ENCODE assay signal across 16 cellular contexts in the genomic region with DNA sequence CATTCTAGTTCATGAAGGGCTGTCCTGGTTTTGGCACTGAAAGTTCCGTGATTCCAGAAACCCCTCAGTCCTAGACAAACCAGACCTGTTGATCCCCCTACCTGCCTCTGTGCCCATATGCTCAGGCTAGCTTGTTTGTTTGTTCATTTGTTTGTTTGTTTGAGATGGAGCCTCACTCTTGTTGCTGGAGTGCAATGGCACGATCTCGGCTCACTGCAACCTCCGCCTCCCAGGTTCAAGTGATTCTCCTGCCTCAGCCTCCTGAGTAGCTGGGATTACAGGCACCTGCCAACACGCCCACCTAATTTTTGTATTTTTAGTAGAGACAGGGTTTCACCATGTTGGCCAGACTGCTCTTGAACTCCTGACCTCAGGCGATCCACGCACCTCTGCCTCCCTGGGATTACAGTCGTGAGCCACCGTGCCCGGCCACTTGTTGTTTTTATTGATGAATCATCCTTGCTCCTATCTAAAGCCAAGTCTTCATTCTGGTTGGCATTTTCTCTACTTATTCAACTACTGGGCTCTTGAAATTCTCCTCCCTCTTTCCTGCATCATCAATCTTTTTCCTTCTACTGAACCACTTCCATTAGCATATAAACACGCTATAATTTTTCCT.
"Had no signal": no experiment of that assay in that cellular context is flagged by ENCODE, and none has a peak within 500 bp of the region (broad histone marks: within the 10 kb centered on the region; RNA-seq: fewer than 3 reads in every experiment).

No MANE protein-coding gene starts in this region.

- DNase-seq: activated naive CD4-positive, alpha-beta T cell; activated T-cell treated with anti-CD3 and anti-CD28 coated beads, Interleukin-2, amount 50 U/mL, for 24 hours; amygdala; cortex of kidney; head of caudate nucleus; hypothalamus; retina; sigmoid colon; stimulated activated CD4-positive, alpha-beta T cell treated with anti-CD3 and anti-CD28 coated beads, Interleukin-2, amount 100 ng/mL, for 48 hours; stimulated activated CD8-positive, alpha-beta memory T cell treated with anti-CD3 and anti-CD28 coated beads, Interleukin-4, amount 100 ng/mL, for 48 hours; stimulated activated naive CD4-positive, alpha-beta T cell; T-cell had no signal

- H3K27ac ChIP-seq: cardiac muscle cell, sigmoid colon, thoracic aorta had no signal

- H3K27me3 ChIP-seq: cardiac muscle cell, sigmoid colon had no signal

- ATAC-seq: natural killer cell treated with Interleukin-12 subunit alpha and Interleukin-12 subunit beta and Interleukin-15 and Interleukin-18, amount 100 ng/mL, for 72 hours; T-cell; WTC11 had no signal

- H3K9me3 ChIP-seq: sigmoid colon, thoracic aorta had no signal

- H3K36me3 ChIP-seq: cardiac muscle cell, sigmoid colon, thoracic aorta had no signal

- H3K4me3 ChIP-seq: cardiac muscle cell, sigmoid colon, thoracic aorta had no signal
